Comparison of ENCODE assay signal across 8 cellular contexts in genomic region chr12:12562585-12563245, GRCh38. TPM values are rescaled to one million over a fixed set of nuclear protein-coding genes. Genes with fewer than 3 reads are reported as not detected.
DNase-seq lines count a peak whose midpoint lies in the region; ATAC-seq, FAIRE-seq and TF ChIP-seq lines count a peak whose summit lies in the region.

DUSP16 (minus strand) TSS chr12:12562863; CDS start chr12:12521098, 41,765 bp downstream.

- POLR2A ChIA-PET in AG04450 (lab: Yijun Ruan, JAX) (interaction anchor here (0.8 to 1.1 kb wide), 3 partner anchors 24 to 50 kb away, joined by 3 read pairs; no protein-coding TSS in a partner anchor), WTC11 (lab: Charles Lee) (interaction anchor here (0.5 to 1.0 kb wide), 3 partner anchors 163 to 304 kb away, joined by 3 to 6 read pairs (median 4); no protein-coding TSS in a partner anchor)

- H3K27ac Mint-ChIP-seq in WTC11, result peak within 1 kb of the TSS; percentile 94

- no peaks in the 10 kb centered on the region for H3K36me3 ChIP-seq in bronchial epithelial cell (ENCODE audit: control insufficient read depth, insufficient read depth, low read length)

- no peak for FAIRE-seq in bronchial epithelial cell (lab: Jason Lieb, UNC)

- peak within 1 kb of the TSS; percentile 79 for H3K4me3 Mint-ChIP-seq in WTC11

- CTCF ChIA-PET in AG04450 (lab: Charles Lee) (interaction anchor here (0.7 to 2.3 kb wide), 14 partner anchors 8 to 205 kb away, joined by 3 to 21 read pairs (median 4); partner anchors contain the start of gene BORCS5), WTC11 (lab: Charles Lee) (interaction anchor here (0.6 to 2.0 kb wide), 8 partner anchors 35 to 179 kb away, joined by 3 to 11 read pairs (median 4); no protein-coding TSS in a partner anchor)

- H3K27me3 ChIP-seq in AG04450 (ENCODE audit: control insufficient read depth, insufficient read depth, low read length) (peaks cover 5% of the 10 kb centered on the region), bronchial epithelial cell (ENCODE audit: control insufficient read depth, insufficient read depth, low read length) (no peaks in the 10 kb centered on the region)

- ATAC-seq in GM18867 (IDR thresholded peaks at IDR 0.05; ENCODE audit: unreplicated experiment) (peak; percentile 78), HG03097 (IDR thresholded peaks at IDR 0.05; ENCODE audit: low FRiP score, unreplicated experiment) (peak; percentile 70), WTC11 (peak; percentile 89)

- H3K27me3 Mint-ChIP-seq in WTC11 (ENCODE audit: low read depth), result no peaks in the 10 kb centered on the region

- H3K4me3 ChIP-seq in AG04450 (ENCODE audit: low read depth, low read length) (peak within 1 kb of the TSS; percentile 88), bronchial epithelial cell (ENCODE audit: low read depth, low read length) (peak within 1 kb of the TSS; percentile 81), skin epidermis (peak within 1 kb of the TSS; percentile 50 to 90 (median 73))

- H3K27ac ChIP-seq in AG04450 (ENCODE audit: low read depth, low read length) (peak within 1 kb of the TSS; percentile 89), skin epidermis (peak within 1 kb of the TSS; percentile 89 to 100 (median 100))

- H3K9me3 Mint-ChIP-seq in WTC11, result peaks cover 19% of the 10 kb centered on the region

- DNase-seq in AG04450 (ENCODE audit: low read depth, low spot score) (peak; percentile 81), NCI-H2171 (lab: John Stamatoyannopoulos, UW) (peak; percentile 49), WTC11 (ENCODE audit: low spot score) (peak; percentile 94), bronchial epithelial cell (ENCODE audit: low read depth) (peak; percentile 93), iPS-NIHi11 (ENCODE audit: low spot score) (peak; percentile 91)

- H3K36me3 Mint-ChIP-seq in WTC11, result peaks cover 15% of the 10 kb centered on the region

- H3K9me3 ChIP-seq in AG04450 (ENCODE audit: control insufficient read depth, insufficient read depth, low read length), result peaks cover 5% of the 10 kb centered on the region; the same call in 1 of the 2 replicates

- no peak for TF ChIP-seq CTCF in AG04450 (IDR thresholded peaks at IDR 0.05; ENCODE audit: low read depth, low read length)
- no peak for TF ChIP-seq CTCF in WTC11 (IDR thresholded peaks at IDR 0.05)
- no peak for TF ChIP-seq CTCF in bronchial epithelial cell (IDR thresholded peaks at IDR 0.05; ENCODE audit: insufficient read depth, low read length, severe bottlenecking)

- peaks cover 36% of the 10 kb centered on the region for H3K4me1 Mint-ChIP-seq in WTC11

TF ChIP-seq in WTC11, 78 proteins besides CTCF, POLR2A, EP300 and RAD21 (continues in another document):
- no peak for TF ChIP-seq ZNF423 (CRISPR knock-in tag; IDR thresholded peaks at IDR 0.05)
- no peak for TF ChIP-seq NFYB (CRISPR knock-in tag; conservative IDR thresholded peaks at IDR 0.05; ENCODE audit: low read depth)
- peak; percentile 48; the same call in 1 of the 2 replicates for TF ChIP-seq SP1 (CRISPR knock-in tag; conservative IDR thresholded peaks at IDR 0.05)
- TF ChIP-seq ZNF317 (CRISPR knock-in tag; IDR thresholded peaks at IDR 0.05; ENCODE audit: borderline replicate concordance, low read depth), result no peak
- TF ChIP-seq NR2C2 (CRISPR knock-in tag; IDR thresholded peaks at IDR 0.05), result no peak
- TF ChIP-seq CREB1 (CRISPR knock-in tag; IDR thresholded peaks at IDR 0.05), result no peak
- no peak for TF ChIP-seq HMGA2 (CRISPR knock-in tag; IDR thresholded peaks at IDR 0.05)
- TF ChIP-seq FOXP4 (CRISPR knock-in tag; IDR thresholded peaks at IDR 0.05), result no peak
- TF ChIP-seq ZBTB43 (CRISPR knock-in tag; IDR thresholded peaks at IDR 0.05), result no peak
- TF ChIP-seq PRRX2 (CRISPR knock-in tag; IDR thresholded peaks at IDR 0.05), result no peak
- no peak for TF ChIP-seq ELF4 (CRISPR knock-in tag; IDR thresholded peaks at IDR 0.05; ENCODE audit: low read depth)
- no peak for TF ChIP-seq RORB (CRISPR knock-in tag; IDR thresholded peaks at IDR 0.05)
- no peak for TF ChIP-seq TP53 (CRISPR knock-in tag; IDR thresholded peaks at IDR 0.05)
- no peak for TF ChIP-seq USF2 (CRISPR knock-in tag; IDR thresholded peaks at IDR 0.05)
- TF ChIP-seq ZNF232 (CRISPR knock-in tag; IDR thresholded peaks at IDR 0.05), result no peak
- TF ChIP-seq ZNF263 (CRISPR knock-in tag; IDR thresholded peaks at IDR 0.05; ENCODE audit: low read depth), result peak; percentile 96
- TF ChIP-seq E2F1 (CRISPR knock-in tag; IDR thresholded peaks at IDR 0.05), result no peak
- no peak for TF ChIP-seq JAZF1 (CRISPR knock-in tag; IDR thresholded peaks at IDR 0.05)
- no peak for TF ChIP-seq PRDM15 (CRISPR knock-in tag; IDR thresholded peaks at IDR 0.05)
- no peak for TF ChIP-seq NFATC4 (CRISPR knock-in tag; IDR thresholded peaks at IDR 0.05)

RNA-seq across cellular contexts. Expression of gene DUSP16, which starts in this region (rescaled TPM):
- polyA plus RNA-seq in AG04450 (2011; rRNA removed), result 11.1 and 12.8 TPM in 2 replicates
- polyA minus RNA-seq in AG04450 (2011; rRNA and poly(A)+ RNA removed), result 18.3 and 24.4 TPM in 2 replicates
- total RNA-seq in WTC11 (2021) (51.9 to 52.5 TPM (median 52.4 TPM) in 3 replicates), bronchial epithelial cell (10.9 and 14.2 TPM in 2 replicates)

Comparison
In these comparisons a context has a peak if more than half of its experiments do, and no peak if none do; other contexts are left out.
1. Peak in every context shown above with its lines: DNase-seq, ATAC-seq, H3K4me3 ChIP-seq and H3K27ac ChIP-seq.